8 cellular contexts compared by ENCODE assay signal in genomic region chr2:9003366-9003615, GRCh38. TPM values are rescaled to one million over a fixed set of nuclear protein-coding genes. Genes with fewer than 3 reads are reported as not detected.
DNase-seq lines count a peak whose midpoint lies in the region; ATAC-seq and TF ChIP-seq lines count a peak whose summit lies in the region.

No MANE protein-coding gene starts in this region.

- H3K4me1 ChIP-seq in BLaER1 treated with 17β-estradiol and CSF1 and Interleukin-3, amounts not matched to agents 10 nM and 100 nM, result peaks cover 4 to 41% (median 27%) of the 10 kb centered on the region in 10 experiments; a peak in 19 of 20 replicates
- peaks cover 41% of the 10 kb centered on the region for H3K4me1 ChIP-seq in PC-3 (ENCODE audit: insufficient read depth, low read length)
- peaks cover 0 to 39% (median 4%) of the 10 kb centered on the region in 3 donors for H3K4me1 ChIP-seq in esophagus squamous epithelium
- H3K4me1 ChIP-seq in trophoblast cell (ENCODE audit: control insufficient read depth in 1 of 2, insufficient read depth in 2 of 2, low read length in 2 of 2), result peaks cover 0 to 9% of the 10 kb centered on the region in 2 experiments

- no peak overlapping the region for H4K12ac ChIP-seq in trophoblast cell (ENCODE audit: low read depth, low read length)

- H2BK12ac ChIP-seq in trophoblast cell (ENCODE audit: low read length), result no peak overlapping the region

- H3K79me2 ChIP-seq in PC-3 (ENCODE audit: low read length) (peaks cover 47% of the 10 kb centered on the region), trophoblast cell (ENCODE audit: control insufficient read depth, insufficient read depth, low read length, poor library complexity) (peaks cover 7% of the 10 kb centered on the region)

- peak overlapping the region; percentile 35 for H3K18ac ChIP-seq in trophoblast cell (ENCODE audit: low read length)

- peak overlapping the region; percentile 83 to 94 (median 90) for H3K4me2 ChIP-seq in BLaER1 treated with 17β-estradiol and CSF1 and Interleukin-3, amounts not matched to agents 10 nM and 100 nM
- H3K4me2 ChIP-seq in PC-3 (ENCODE audit: low read length), result peak overlapping the region; percentile 99
- H3K4me2 ChIP-seq in trophoblast cell (ENCODE audit: low read length), result peak overlapping the region; percentile 83

- peak overlapping the region; percentile 81 for H4K8ac ChIP-seq in trophoblast cell (ENCODE audit: low read depth, low read length)

- ATAC-seq in PC-3, result no peak

- H3K4me3 ChIP-seq in BLaER1 treated with 17β-estradiol and CSF1 and Interleukin-3, amounts not matched to agents 10 nM and 100 nM, result peak overlapping the region; percentile 67 to 85 (median 78)
- peak overlapping the region; percentile 91 for H3K4me3 ChIP-seq in PC-3 (ENCODE audit: low read length)
- H3K4me3 ChIP-seq in esophagus squamous epithelium, result peak overlapping the region; percentile 52 to 89 (median 84)
- H3K4me3 ChIP-seq in trophoblast cell (ENCODE audit: low read depth, low read length), result peak overlapping the region; percentile 88

- H3K9me2 ChIP-seq in PC-3 (replicated peaks; ENCODE audit: low read length), result no peaks in the 10 kb centered on the region

- H3K9ac ChIP-seq in BLaER1 treated with 17β-estradiol and CSF1 and Interleukin-3, amounts not matched to agents 10 nM and 100 nM, result peak overlapping the region; percentile 68 to 92 (median 80)
- H3K9ac ChIP-seq in PC-3 (ENCODE audit: low read length) (peak overlapping the region; percentile 81), trophoblast cell (ENCODE audit: low read length) (peak overlapping the region; percentile 74)

- 0% methylated on average over 1 of the region's 25 CpGs; no CpG with 5 or more reads in 1 of the 2 donors for WGBS in esophagus squamous epithelium, 2 donors
- no CpG with 5 or more reads among the region's 25 CpGs for WGBS in trophoblast cell (ENCODE audit: extremely low coverage, insufficient coverage, insufficient read length)

- peak overlapping the region; percentile 67 for H3K14ac ChIP-seq in trophoblast cell (ENCODE audit: low read length)

- BruUV-seq in PC-3 (replicated peaks; lab: Mats Ljungman, UMichigan), result no TSS peak

- peak overlapping the region; percentile 53 for H2BK120ac ChIP-seq in trophoblast cell (ENCODE audit: insufficient read depth, low read length, poor library complexity)

- POLR2A ChIA-PET in PC-3 (lab: Charles Lee; ENCODE audit: unreplicated experiment), result interaction anchor here (0.5 to 1.0 kb wide), 3 partner anchors 56 to 109 kb away, joined by 3 to 6 read pairs (median 4); no protein-coding TSS in a partner anchor

- H3K79me1 ChIP-seq in trophoblast cell (ENCODE audit: low read length), result peaks cover 8% of the 10 kb centered on the region

- CTCF ChIA-PET in PC-3 (lab: Charles Lee), result interaction anchor here (1.0 kb wide), 1 partner anchor 109 kb away, joined by 7 read pairs; no protein-coding TSS in a partner anchor

- H2AFZ ChIP-seq in PC-3 (ENCODE audit: low read length) (no peak overlapping the region), trophoblast cell (ENCODE audit: insufficient read depth, low read length, poor library complexity) (peak overlapping the region; percentile 95)

- no peak for TF ChIP-seq POLR2A in esophagus squamous epithelium (IDR thresholded peaks at IDR 0.05)

- TF ChIP-seq CTCF in PC-3 (conservative IDR thresholded peaks at IDR 0.05; ENCODE audit: low read depth, low read length), result no peak
- TF ChIP-seq CTCF in esophagus squamous epithelium (IDR thresholded peaks at IDR 0.05), result no peak

- H3K27me3 ChIP-seq in BLaER1 treated with 17β-estradiol and CSF1 and Interleukin-3, amounts not matched to agents 10 nM and 100 nM, result peaks cover 0 to 7% (median 0%) of the 10 kb centered on the region in 11 experiments; a peak in 4 of 22 replicates
- H3K27me3 ChIP-seq in PC-3 (ENCODE audit: low read length) (no peaks in the 10 kb centered on the region), esophagus squamous epithelium (no peaks in the 10 kb centered on the region), trophoblast cell (ENCODE audit: insufficient read depth, low read length) (no peaks in the 10 kb centered on the region)

- no peak overlapping the region for H3K4ac ChIP-seq in trophoblast cell (ENCODE audit: low read depth, low read length)

- no peak for DNase-seq in PC-3
- no peak for DNase-seq in esophagus squamous epithelium (lab: John Stamatoyannopoulos, UW)
- no peak for DNase-seq in trophoblast cell
- DNase-seq in H4 (ENCODE audit: low spot score), result no peak
- DNase-seq in anterior cingulate cortex (lab: John Stamatoyannopoulos, UW), result no peak
- no peak for DNase-seq in NCI-H1105 (lab: John Stamatoyannopoulos, UW)
- no peak for DNase-seq in C1 segment of cervical spinal cord (lab: John Stamatoyannopoulos, UW)

- no peaks in the 10 kb centered on the region for H3K9me3 ChIP-seq in BLaER1 treated with 17β-estradiol and CSF1 and Interleukin-3, amounts not matched to agents 10 nM and 100 nM (replicated peaks in 1 of 11)
- H3K9me3 ChIP-seq in PC-3 (ENCODE audit: low read length) (no peaks in the 10 kb centered on the region), esophagus squamous epithelium (no peaks in the 10 kb centered on the region), trophoblast cell (ENCODE audit: insufficient read depth, low read depth, low read length) (no peaks in the 10 kb centered on the region)

- H4K20me1 ChIP-seq in BLaER1 treated with 17β-estradiol and CSF1 and Interleukin-3, amounts not matched to agents 10 nM and 100 nM, result peaks cover 0 to 22% (median 0%) of the 10 kb centered on the region in 11 experiments; a peak in 3 of 22 replicates
- H4K20me1 ChIP-seq in PC-3 (ENCODE audit: low read length), result peaks cover 22% of the 10 kb centered on the region; the same call in 1 of the 2 replicates

- intact Hi-C loops in PC-3 (cut with micrococcal nuclease), result loop anchor here (5.0 kb wide), 2 partner anchors 111 to 131 kb away; no protein-coding TSS in a partner anchor
- intact Hi-C loops in esophagus squamous epithelium (cut with DNase I), result no loop called here

- H2BK5ac ChIP-seq in trophoblast cell (ENCODE audit: low read depth, low read length, poor library complexity), result no peak overlapping the region

- peak overlapping the region in 9 of 11 experiments; percentile 34 to 91 (median 56); a peak in 13 of 22 replicates for H3K27ac ChIP-seq in BLaER1 treated with 17β-estradiol and CSF1 and Interleukin-3, amounts not matched to agents 10 nM and 100 nM
- H3K27ac ChIP-seq in PC-3 (ENCODE audit: low read length) (peak overlapping the region; percentile 85; the same call in 1 of the 2 replicates), esophagus squamous epithelium (peak overlapping the region; percentile 59 to 96 (median 90)), trophoblast cell (ENCODE audit: low read depth, low read length) (no peak overlapping the region)

- H3F3A ChIP-seq in PC-3 (ENCODE audit: low read length, unreplicated experiment), result no peaks in the 10 kb centered on the region

- no peaks in the 10 kb centered on the region for H3K36me3 ChIP-seq in BLaER1 treated with 17β-estradiol and CSF1 and Interleukin-3, amounts not matched to agents 10 nM and 100 nM
- H3K36me3 ChIP-seq in PC-3 (ENCODE audit: low read depth, low read length) (no peaks in the 10 kb centered on the region), esophagus squamous epithelium (no peaks in the 10 kb centered on the region), trophoblast cell (ENCODE audit: control insufficient read depth in 1 of 2, insufficient read depth in 2 of 2, low read length in 2 of 2) (no peaks in the 10 kb centered on the region)

- H2AK5ac ChIP-seq in trophoblast cell (ENCODE audit: low read length), result no peak overlapping the region

- peak overlapping the region; percentile 53 for H4K91ac ChIP-seq in trophoblast cell (ENCODE audit: low read depth, low read length)

- no peak overlapping the region for H3K23ac ChIP-seq in trophoblast cell (ENCODE audit: low read length)

RNA-seq across cellular contexts. Expression of gene MBOAT2, which starts 0.2 kb away (rescaled TPM):
- 26.8 and 30.7 TPM in 2 replicates for total RNA-seq in PC-3 (2014; rRNA removed)
- 100 to 1,000 TPM in 1 of 4 donors, 10 to 100 TPM in 3; 56.6 to 110 (median 73.1) TPM for total RNA-seq in esophagus squamous epithelium
- polyA plus RNA-seq in trophoblast cell (2013), result 9.5 and 9.6 TPM in 2 replicates
- 21.3 and 26.9 TPM in 2 replicates for total RNA-seq in H4 (2014; rRNA removed; shearing (Covaris generic))
